ENCODE assay signal across 24 cellular contexts in genomic region chr17:71331754-71332153, GRCh38.
"Had no signal": no experiment of that assay in that cellular context is flagged by ENCODE, and none has a peak within 500 bp of the region (broad histone marks: within the 10 kb centered on the region; RNA-seq: fewer than 3 reads in every experiment).

No MANE protein-coding gene starts in this region.

- H3K4me3 ChIP-seq: Peyer's patch, SJSA1 had no signal

- H3K27me3 ChIP-seq: Peyer's patch, SJSA1 had no signal

- DNase-seq: activated CD4-positive, alpha-beta T cell treated with anti-CD3 and anti-CD28 coated beads for 4 hours; activated CD8-positive, alpha-beta memory T cell treated with anti-CD3 and anti-CD28 coated beads, Interleukin-2, amount 50 U/mL, for 4 hours; activated CD8-positive, alpha-beta T cell treated with anti-CD3 and anti-CD28 coated beads for 36 hours; activated gamma-delta T cell treated with Interleukin-2 at 50 U/mL for 16 hours; activated naive CD4-positive, alpha-beta T cell treated with anti-CD3 and anti-CD28 coated beads, Interleukin-2, amount 10 ng/mL, durations not matched to agents 7 days and 5 days; activated naive CD8-positive, alpha-beta T cell treated with anti-CD3 and anti-CD28 coated beads for 36 hours; activated T-cell treated with anti-CD3 and anti-CD28 coated beads, Interleukin-2, amount 50 U/mL, for 72 hours; anterior cingulate cortex; Kasumi-1; KBM-7; NCI-H146; NCI-H1930; NCI-H2171; NCI-H2227 treated with DMSO at 0.1 percent for 48 hours; NCI-H446 treated with DMSO at 0.1 percent for 48 hours; NCI-H524 treated with DMSO at 0.1 percent for 48 hours; NCI-H774; NK-92 treated with Interleukin-12 subunit alpha and Interleukin-12 subunit beta, amount 100 ng/mL, for 24 hours; Peyer's patch; Right ventricle myocardium superior had no signal

- ATAC-seq: activated CD4-positive, CD25-positive, alpha-beta regulatory T cell treated with anti-CD3 and anti-CD28 coated beads, Interleukin-2, amount 50 U/mL, for 24 hours; activated CD8-positive, alpha-beta T cell treated with anti-CD3 and anti-CD28 coated beads for 36 hours; activated T-cell treated with anti-CD3 and anti-CD28 coated beads, Interleukin-2, amount 50 U/mL, for 72 hours; SK-N-SH treated with all-trans-retinoic acid at 6 μM for 48 hours had no signal

- H3K36me3 ChIP-seq: Peyer's patch, SJSA1 had no signal

- H3K27ac ChIP-seq: Peyer's patch, RWPE1, SJSA1 had no signal

- H3K4me1 ChIP-seq: Peyer's patch had no signal

- H3K9me3 ChIP-seq: Peyer's patch, SJSA1 had no signal
